Comparison of ENCODE assay signal across 27 cellular contexts in the genomic region with DNA sequence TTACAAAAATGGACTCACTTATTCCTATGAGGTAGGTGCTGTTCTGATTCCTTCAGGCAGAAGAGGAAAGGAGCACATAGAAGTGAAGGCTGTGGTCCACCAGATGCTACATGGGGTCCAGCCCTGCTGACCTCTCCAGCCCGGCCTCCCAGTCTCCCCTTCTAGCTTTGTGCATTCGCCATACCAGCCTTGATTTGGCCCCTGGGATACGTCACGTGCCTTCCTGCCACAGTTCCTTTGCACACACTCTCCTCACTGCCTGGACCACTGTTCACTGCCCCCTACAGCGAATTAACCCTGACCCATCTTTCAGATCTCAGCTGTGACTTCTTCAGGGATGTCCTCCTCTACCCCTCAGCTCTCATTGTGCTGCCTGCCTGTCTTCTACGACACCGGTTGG. TPM values are rescaled to one million over a fixed set of nuclear protein-coding genes. Genes with fewer than 3 reads are reported as not detected.
"Had no signal": no experiment of that assay in that cellular context is flagged by ENCODE, and none has a peak within 500 bp of the region (broad histone marks: within the 10 kb centered on the region; RNA-seq: fewer than 3 reads in every experiment).

No MANE protein-coding gene starts in this region.

- H3K9ac ChIP-seq: neural progenitor cell had no signal

- H3K27me3 ChIP-seq: colonic mucosa, dorsolateral prefrontal cortex, hepatocyte, neural progenitor cell, sigmoid colon, suprapubic skin, tibial nerve had no signal

- ATAC-seq: activated CD4-positive, alpha-beta T cell treated with anti-CD3 and anti-CD28 coated beads for 36 hours; activated CD8-positive, alpha-beta memory T cell treated with anti-CD3 and anti-CD28 coated beads, Interleukin-2, amount 10 ng/mL, durations not matched to agents 7 days and 5 days; activated CD8-positive, alpha-beta T cell treated with anti-CD3 and anti-CD28 coated beads, Interleukin-2, amount 10 ng/mL, durations not matched to agents 7 days and 5 days; activated naive CD4-positive, alpha-beta T cell treated with anti-CD3 and anti-CD28 coated beads, Interleukin-2, amount 50 U/mL, for 72 hours; lower lobe of right lung; natural killer cell; stimulated activated naive B cell treated with anti-CD40 and anti-IgM and Interleukin-4, amounts not matched to agents 10 μg/mL and 1 μg/mL and 100 μg/mL, for 72 hours had no signal

- H3K36me3 ChIP-seq: colonic mucosa, lower lobe of right lung, neural progenitor cell, sigmoid colon, stomach, suprapubic skin, tibial nerve had no signal

- H3K4me2 ChIP-seq: hepatocyte, neural progenitor cell had no signal

- DNase-seq: activated CD4-positive, alpha-beta T cell treated with anti-CD3 and anti-CD28 coated beads for 36 hours; activated CD4-positive, CD25-positive, alpha-beta regulatory T cell; activated CD8-positive, alpha-beta memory T cell treated with anti-CD3 and anti-CD28 coated beads, Interleukin-2, amount 10 ng/mL, durations not matched to agents 7 days and 5 days; activated CD8-positive, alpha-beta T cell treated with anti-CD3 and anti-CD28 coated beads, Interleukin-2, amount 10 ng/mL, durations not matched to agents 7 days and 5 days; activated naive CD4-positive, alpha-beta T cell; activated T-cell treated with anti-CD3 and anti-CD28 coated beads, Interleukin-2, amount 50 U/mL, for 48 hours; cerebellar nuclear complex; colonic mucosa; dorsolateral prefrontal cortex; effector memory CD4-positive, alpha-beta T cell; lower lobe of right lung; mesenchymal stem cell; natural killer cell; sigmoid colon; stimulated activated CD4-positive, alpha-beta T cell treated with anti-CD3 and anti-CD28 coated beads, Interleukin-15, amount 100 ng/mL, for 24 hours; stimulated activated CD4-positive, alpha-beta T cell treated with anti-CD3 and anti-CD28 coated beads, Interleukin-2, amount 100 ng/mL, for 24 hours; stimulated activated naive B cell treated with anti-CD40 and anti-IgM and Interleukin-4, amounts not matched to agents 10 μg/mL and 1 μg/mL and 100 μg/mL, for 72 hours; stomach; T-helper 1 cell had no signal

- H3K9me3 ChIP-seq: colonic mucosa, lower lobe of right lung, sigmoid colon, stomach, suprapubic skin, tibial nerve had no signal

- H3K4me1 ChIP-seq: neural progenitor cell had no signal

- H2AFZ ChIP-seq: hepatocyte, neural progenitor cell had no signal

- H3K4me3 ChIP-seq: colonic mucosa, dorsolateral prefrontal cortex, hepatocyte, lower lobe of right lung, neural progenitor cell, sigmoid colon, stomach, suprapubic skin, tibial nerve had no signal

- H3K36me3 Mint-ChIP-seq: activated CD8-positive, alpha-beta memory T cell treated with anti-CD3 and anti-CD28 coated beads, Interleukin-2, amount 10 ng/mL, durations not matched to agents 7 days and 5 days; activated naive CD4-positive, alpha-beta T cell treated with anti-CD3 and anti-CD28 coated beads, Interleukin-2, amount 50 U/mL, for 72 hours; natural killer cell; neural progenitor cell; stimulated activated naive B cell treated with anti-CD40 and anti-IgM and Interleukin-4, amounts not matched to agents 10 μg/mL and 1 μg/mL and 100 μg/mL, for 72 hours had no signal

- H3K4me3 Mint-ChIP-seq: activated CD4-positive, alpha-beta T cell treated with anti-CD3 and anti-CD28 coated beads for 36 hours; activated CD8-positive, alpha-beta memory T cell treated with anti-CD3 and anti-CD28 coated beads, Interleukin-2, amount 10 ng/mL, durations not matched to agents 7 days and 5 days; activated CD8-positive, alpha-beta T cell treated with anti-CD3 and anti-CD28 coated beads, Interleukin-2, amount 10 ng/mL, durations not matched to agents 7 days and 5 days; natural killer cell; neural progenitor cell; stimulated activated naive B cell treated with anti-CD40 and anti-IgM and Interleukin-4, amounts not matched to agents 10 μg/mL and 1 μg/mL and 100 μg/mL, for 72 hours; T-helper 2 cell treated with Interferon-gamma antibody and Interleukin-4, amounts not matched to agents 5 μg/mL and 100 μg/mL, for 36 hours had no signal

- H3K9me3 Mint-ChIP-seq: activated naive CD4-positive, alpha-beta T cell treated with anti-CD3 and anti-CD28 coated beads, Interleukin-2, amount 50 U/mL, for 72 hours; natural killer cell; neural progenitor cell; stimulated activated naive B cell treated with anti-CD40 and anti-IgM and Interleukin-4, amounts not matched to agents 10 μg/mL and 1 μg/mL and 100 μg/mL, for 72 hours; T-helper 2 cell treated with Interferon-gamma antibody and Interleukin-4, amounts not matched to agents 5 μg/mL and 100 μg/mL, for 36 hours had no signal

- H3K27ac ChIP-seq: colonic mucosa, hepatocyte, lower lobe of right lung, neural progenitor cell, sigmoid colon, stomach, suprapubic skin had no signal

- H3K27ac Mint-ChIP-seq: activated CD4-positive, alpha-beta T cell treated with anti-CD3 and anti-CD28 coated beads for 36 hours; activated CD8-positive, alpha-beta memory T cell treated with anti-CD3 and anti-CD28 coated beads, Interleukin-2, amount 10 ng/mL, durations not matched to agents 7 days and 5 days; activated CD8-positive, alpha-beta T cell treated with anti-CD3 and anti-CD28 coated beads, Interleukin-2, amount 10 ng/mL, durations not matched to agents 7 days and 5 days; activated naive CD4-positive, alpha-beta T cell treated with anti-CD3 and anti-CD28 coated beads, Interleukin-2, amount 50 U/mL, for 72 hours; natural killer cell; neural progenitor cell; progenitor cell of endocrine pancreas; stimulated activated naive B cell treated with anti-CD40 and anti-IgM and Interleukin-4, amounts not matched to agents 10 μg/mL and 1 μg/mL and 100 μg/mL, for 72 hours; T-helper 2 cell treated with Interferon-gamma antibody and Interleukin-4, amounts not matched to agents 5 μg/mL and 100 μg/mL, for 36 hours had no signal

- H3K4me1 Mint-ChIP-seq: activated CD8-positive, alpha-beta memory T cell treated with anti-CD3 and anti-CD28 coated beads, Interleukin-2, amount 10 ng/mL, durations not matched to agents 7 days and 5 days; natural killer cell; stimulated activated naive B cell treated with anti-CD40 and anti-IgM and Interleukin-4, amounts not matched to agents 10 μg/mL and 1 μg/mL and 100 μg/mL, for 72 hours had no signal

RNA-seq across cellular contexts. Expression of gene FGF1, which starts 32.6 kb away (rescaled TPM):
- total RNA-seq: activated CD4-positive, alpha-beta T cell treated with anti-CD3 and anti-CD28 coated beads for 36 hours; activated CD8-positive, alpha-beta memory T cell treated with anti-CD3 and anti-CD28 coated beads, Interleukin-2, amount 10 ng/mL, durations not matched to agents 7 days and 5 days; activated CD8-positive, alpha-beta T cell treated with anti-CD3 and anti-CD28 coated beads, Interleukin-2, amount 10 ng/mL, durations not matched to agents 7 days and 5 days; activated naive CD4-positive, alpha-beta T cell treated with anti-CD3 and anti-CD28 coated beads, Interleukin-2, amount 50 U/mL, for 72 hours; mononuclear cell; natural killer cell; progenitor cell of endocrine pancreas had no signal
